16 cellular contexts compared by ENCODE assay signal in genomic region chr12:6947615-6948014, GRCh38. TPM values are rescaled to one million over a fixed set of nuclear protein-coding genes. Genes with fewer than 3 reads are reported as not detected.
DNase-seq lines count a peak whose midpoint lies in the region; ATAC-seq, FAIRE-seq and TF ChIP-seq lines count a peak whose summit lies in the region.
"Had no signal": no experiment of that assay in that cellular context is flagged by ENCODE, and none has a peak within 500 bp of the region (broad histone marks: within the 10 kb centered on the region; RNA-seq: fewer than 3 reads in every experiment).

No MANE protein-coding gene starts in this region.

- TF ChIP-seq CTCF in activated B cell treated with CpG ODN at 0.5 μM for 24 hours (IDR thresholded peaks at IDR 0.05): no peak
- no peak for TF ChIP-seq CTCF in kidney (IDR thresholded peaks at IDR 0.05; ENCODE audit: borderline replicate concordance, extremely low read depth, insufficient read depth)

- H3K27ac Mint-ChIP-seq in activated B cell treated with CpG ODN at 0.5 μM for 24 hours: peak overlapping the region; percentile 96

- no peak for ATAC-seq in left ventricle myocardium superior
- no peak for ATAC-seq in left cardiac atrium
- ATAC-seq in activated B cell treated with CpG ODN at 0.5 μM for 24 hours (ENCODE audit: low read depth): no peak

- no peaks in the 10 kb centered on the region for H3K9me3 ChIP-seq in kidney (ENCODE audit: control insufficient read depth in 1 of 2, low read length in 2 of 2)
- H3K9me3 ChIP-seq: HAP-1 had no signal

- CTCF ChIA-PET in activated B cell treated with CpG ODN at 0.5 μM for 24 hours (lab: Charles Lee): interaction anchor here (0.8 to 14.9 kb wide), 4 partner anchors 13 to 166 kb away, joined by 3 to 571 read pairs (median 8); partner anchors contain the start of gene SPSB2

- H3K9me3 Mint-ChIP-seq in activated B cell treated with CpG ODN at 0.5 μM for 24 hours: no peaks in the 10 kb centered on the region

- H3K27ac ChIP-seq in kidney (ENCODE audit: low read depth in 2 of 2, low read length in 2 of 2): no peak overlapping the region

- no peak overlapping the region for H3K9ac ChIP-seq in kidney (ENCODE audit: low read length in 2 of 2)

- intact Hi-C loops in left ventricle myocardium superior (cut with micrococcal nuclease) (no loop called here), left cardiac atrium (cut with DNase I) (no loop called here), activated B cell treated with CpG ODN at 0.5 μM for 24 hours (cut with micrococcal nuclease) (no loop called here), kidney (cut with DNase I) (loop anchor here (10.0 kb wide), 1 partner anchor 147 kb away; the partner anchor contains the start of gene C1R)

- peaks cover 21 to 23% of the 10 kb centered on the region in 2 donors for H3K4me1 ChIP-seq in kidney (ENCODE audit: control insufficient read depth in 1 of 2, insufficient read depth in 1 of 2, low read depth in 1 of 2, low read length in 2 of 2)

- no peak overlapping the region for H3K4me3 ChIP-seq in kidney (ENCODE audit: low read length in 2 of 2)
- H3K4me3 ChIP-seq: HAP-1 had no signal

- DNase-seq in left ventricle myocardium superior (peak; percentile 15), left cardiac atrium (no peak), activated B cell treated with CpG ODN at 0.5 μM for 24 hours (no peak), kidney (peak; percentile 37), NOMO-1 treated with DMSO at 0.1 percent for 48 hours (lab: John Stamatoyannopoulos, UW; ENCODE audit: unreplicated experiment) (no peak), GM19240 (ENCODE audit: insufficient read length, low spot score) (no peak), EL (no peak), GM03348 (ENCODE audit: low spot score) (no peak)
- DNase-seq: foreskin melanocyte, MM.1S, NCI-H2081 treated with DMSO at 0.1 percent for 48 hours, NCI-H82 had no signal

- H3K36me3 ChIP-seq in kidney (ENCODE audit: control insufficient read depth in 1 of 2, insufficient read depth in 2 of 2, low read length in 2 of 2): no peaks in the 10 kb centered on the region
- H3K36me3 ChIP-seq: HAP-1 had no signal

- peaks cover 17% of the 10 kb centered on the region for H3K36me3 Mint-ChIP-seq in activated B cell treated with CpG ODN at 0.5 μM for 24 hours (ENCODE audit: low read depth)

- peaks cover 83% of the 10 kb centered on the region for H3K4me1 Mint-ChIP-seq in activated B cell treated with CpG ODN at 0.5 μM for 24 hours

- H3K27me3 Mint-ChIP-seq in activated B cell treated with CpG ODN at 0.5 μM for 24 hours: no peaks in the 10 kb centered on the region

- POLR2A ChIA-PET in activated B cell treated with CpG ODN at 0.5 μM for 24 hours (lab: Charles Lee): interaction anchor here (1.0 to 24.6 kb wide), 5 partner anchors 10 to 71 kb away, joined by 4 to 1516 read pairs (median 12); partner anchors contain the start of genes EMG1, LPCAT3, PHB2 and PTPN6

- peak overlapping the region; percentile 44 for H3K4me3 Mint-ChIP-seq in activated B cell treated with CpG ODN at 0.5 μM for 24 hours

- no peak for FAIRE-seq in kidney (lab: Jason Lieb, UNC)

RNA-seq across cellular contexts. Expression of gene PTPN6, which starts 3.5 kb away (rescaled TPM):
- total RNA-seq in left ventricle myocardium superior (6.0 TPM), left cardiac atrium (10 to 100 TPM; 13.0 to 18.9 TPM), activated B cell treated with CpG ODN at 0.5 μM for 24 hours (371 and 393 TPM in 2 replicates), kidney (70.8 TPM)
- polyA plus RNA-seq in kidney (ENCODE audit: insufficient read depth, low read depth, low replicate concordance): 38.0 TPM

RNA-seq across cellular contexts. Expression of gene C12orf57, which starts 3.8 kb away (rescaled TPM):
- total RNA-seq in left ventricle myocardium superior (238 TPM), left cardiac atrium (100 to 1,000 TPM; 249 to 282 TPM), activated B cell treated with CpG ODN at 0.5 μM for 24 hours (54.8 and 63.4 TPM in 2 replicates), kidney (175 TPM)
- polyA plus RNA-seq in kidney (ENCODE audit: insufficient read depth, low read depth, low replicate concordance): 336 TPM

RNA-seq across cellular contexts. Expression of gene RNU7-1, which starts 4.0 kb away (rescaled TPM):
- total RNA-seq in left ventricle myocardium superior: not detected
- total RNA-seq in left cardiac atrium: not detected
- not detected in 2 replicates for total RNA-seq in activated B cell treated with CpG ODN at 0.5 μM for 24 hours
- total RNA-seq in kidney: not detected
- not detected for polyA plus RNA-seq in kidney (ENCODE audit: insufficient read depth, low read depth, low replicate concordance)
- total RNA-seq: G401, mononuclear cell had no signal
- polyA plus RNA-seq: BJ had no signal

RNA-seq across cellular contexts. Expression of gene ATN1, which starts 19.9 kb away (rescaled TPM):
- total RNA-seq in left ventricle myocardium superior: 83.1 TPM
- 10 to 100 TPM; 75.3 to 83.1 TPM for total RNA-seq in left cardiac atrium
- 42.8 and 50.9 TPM in 2 replicates for total RNA-seq in activated B cell treated with CpG ODN at 0.5 μM for 24 hours
- total RNA-seq in kidney: 119 TPM
- polyA plus RNA-seq in kidney (ENCODE audit: insufficient read depth, low read depth, low replicate concordance): 34.2 TPM

RNA-seq across cellular contexts. Expression of gene PHB2, which starts 22.8 kb away (rescaled TPM):
- total RNA-seq in left ventricle myocardium superior (150 TPM), left cardiac atrium (100 to 1,000 TPM; 117 to 157 TPM), activated B cell treated with CpG ODN at 0.5 μM for 24 hours (240 and 255 TPM in 2 replicates), kidney (141 TPM)
- polyA plus RNA-seq in kidney (ENCODE audit: insufficient read depth, low read depth, low replicate concordance): 222 TPM

Comparison
In these comparisons a context has a peak if more than half of its experiments do, and no peak if none do; other contexts are left out.
1. DNase-seq: peak in left ventricle myocardium superior (single experiment) and kidney (single experiment); none in left cardiac atrium (single experiment), activated B cell treated with CpG ODN at 0.5 μM for 24 hours (single experiment), NOMO-1 treated with DMSO at 0.1 percent for 48 hours (single experiment), GM19240 (single experiment), EL (single experiment) and GM03348 (single experiment).